Comparison of ENCODE assay signal across 8 cellular contexts in genomic region chr1:26278835-26279597, GRCh38. TPM values are rescaled to one million over a fixed set of nuclear protein-coding genes. Genes with fewer than 3 reads are reported as not detected.
A peak's percentile ranks its signal among the peaks of the same experiment; 100 is the strongest.
DNase-seq lines count a peak whose midpoint lies in the region; TF ChIP-seq lines count a peak whose summit lies in the region.

No MANE protein-coding gene starts in this region.

- H3K4me1 Mint-ChIP-seq in activated naive CD8-positive, alpha-beta T cell (ENCODE audit: low read depth): peaks cover 83% of the 10 kb centered on the region

- H3K36me3 Mint-ChIP-seq in activated naive CD8-positive, alpha-beta T cell: peaks cover 27% of the 10 kb centered on the region

- H3K4me2 ChIP-seq in skeletal muscle satellite cell (ENCODE audit: low read length): peak overlapping the region; percentile 95

- peaks cover 87% of the 10 kb centered on the region for H3K4me1 ChIP-seq in skeletal muscle satellite cell (ENCODE audit: control insufficient read depth, insufficient read depth, low read length)

- DNase-seq in GM10266 (ENCODE audit: extremely low spot score): peak; percentile 33
- peak; percentile 36 for DNase-seq in NCI-H460 (ENCODE audit: extremely low read depth, low read depth)
- peak; percentile 76 for DNase-seq in hepatic stellate cell (ENCODE audit: low spot score)
- no peak for DNase-seq in NCI-H748 (lab: John Stamatoyannopoulos, UW; ENCODE audit: unreplicated experiment)
- DNase-seq in GM19240 (ENCODE audit: insufficient read length, low spot score): no peak
- no peak for DNase-seq in hippocampal formation (lab: John Stamatoyannopoulos, UW)

- no peaks in the 10 kb centered on the region for H3K9me3 ChIP-seq in skeletal muscle satellite cell (replicated peaks; ENCODE audit: low read length)

- peaks cover 34% of the 10 kb centered on the region for H3K36me3 ChIP-seq in skeletal muscle satellite cell (ENCODE audit: insufficient read depth, low read length)

- no peaks in the 10 kb centered on the region for H3K27me3 ChIP-seq in skeletal muscle satellite cell (ENCODE audit: control insufficient read depth, insufficient read depth, low read length)

- no peaks in the 10 kb centered on the region for H3K27me3 Mint-ChIP-seq in activated naive CD8-positive, alpha-beta T cell

- H3K9ac ChIP-seq in skeletal muscle satellite cell (ENCODE audit: low read depth, low read length): peak overlapping the region; percentile 89

- no peak for TF ChIP-seq CTCF in GM10266 (IDR thresholded peaks at IDR 0.05; ENCODE audit: control insufficient read depth, insufficient read depth, low read depth, missing control alignments)

- peak overlapping the region; percentile 94 for H3K4me3 Mint-ChIP-seq in activated naive CD8-positive, alpha-beta T cell

- H3K9me3 Mint-ChIP-seq in activated naive CD8-positive, alpha-beta T cell (ENCODE audit: low read depth): peaks cover 2% of the 10 kb centered on the region

- peak overlapping the region; percentile 90 for H3K4me3 ChIP-seq in skeletal muscle satellite cell (ENCODE audit: low read length)

- H3K27ac Mint-ChIP-seq in activated naive CD8-positive, alpha-beta T cell: peak overlapping the region; percentile 100

RNA-seq across cellular contexts. Expression of gene SH3BGRL3, which starts 0.9 kb away (rescaled TPM):
- 36.5 and 42.7 TPM in 2 replicates for total RNA-seq in NCI-H460 (2014; rRNA removed; shearing (Covaris generic))
- polyA plus RNA-seq in NCI-H460 (2014; cell fraction: nucleus; rRNA removed): 7.6 and 14.2 TPM in 2 replicates
- 36.2 and 43.2 TPM in 2 replicates for total RNA-seq in skeletal muscle satellite cell (2012; rRNA removed)

RNA-seq across cellular contexts. Expression of gene UBXN11, which starts 27.4 kb away (rescaled TPM):
- total RNA-seq in NCI-H460 (2014; rRNA removed; shearing (Covaris generic)): 3.9 and 4.2 TPM in 2 replicates
- 33.3 and 34.1 TPM in 2 replicates for polyA plus RNA-seq in NCI-H460 (2014; cell fraction: nucleus; rRNA removed)
- 2.8 TPM in 2 replicates for total RNA-seq in skeletal muscle satellite cell (2012; rRNA removed)

RNA-seq across cellular contexts. Expression of gene CD52, which starts 38.7 kb away (rescaled TPM):
- total RNA-seq in NCI-H460 (2014; rRNA removed; shearing (Covaris generic)): not detected in 2 replicates
- not detected in 2 replicates for polyA plus RNA-seq in NCI-H460 (2014; cell fraction: nucleus; rRNA removed)
- not detected in 2 replicates for total RNA-seq in skeletal muscle satellite cell (2012; rRNA removed)

RNA-seq across cellular contexts. Expression of gene CEP85, which starts 45.0 kb away (rescaled TPM):
- total RNA-seq in NCI-H460 (2014; rRNA removed; shearing (Covaris generic)): 32.3 and 36.8 TPM in 2 replicates
- polyA plus RNA-seq in NCI-H460 (2014; cell fraction: nucleus; rRNA removed): 86.5 and 90.6 TPM in 2 replicates
- 6.3 and 8.3 TPM in 2 replicates for total RNA-seq in skeletal muscle satellite cell (2012; rRNA removed)

Comparison
In these comparisons a context has a peak if more than half of its experiments do, and no peak if none do; other contexts are left out.
1. DNase-seq: peak in GM10266 (single experiment), NCI-H460 (single experiment) and hepatic stellate cell (single experiment); none in NCI-H748 (single experiment), GM19240 (single experiment) and hippocampal formation (0 of 2).